In the genomic region with DNA sequence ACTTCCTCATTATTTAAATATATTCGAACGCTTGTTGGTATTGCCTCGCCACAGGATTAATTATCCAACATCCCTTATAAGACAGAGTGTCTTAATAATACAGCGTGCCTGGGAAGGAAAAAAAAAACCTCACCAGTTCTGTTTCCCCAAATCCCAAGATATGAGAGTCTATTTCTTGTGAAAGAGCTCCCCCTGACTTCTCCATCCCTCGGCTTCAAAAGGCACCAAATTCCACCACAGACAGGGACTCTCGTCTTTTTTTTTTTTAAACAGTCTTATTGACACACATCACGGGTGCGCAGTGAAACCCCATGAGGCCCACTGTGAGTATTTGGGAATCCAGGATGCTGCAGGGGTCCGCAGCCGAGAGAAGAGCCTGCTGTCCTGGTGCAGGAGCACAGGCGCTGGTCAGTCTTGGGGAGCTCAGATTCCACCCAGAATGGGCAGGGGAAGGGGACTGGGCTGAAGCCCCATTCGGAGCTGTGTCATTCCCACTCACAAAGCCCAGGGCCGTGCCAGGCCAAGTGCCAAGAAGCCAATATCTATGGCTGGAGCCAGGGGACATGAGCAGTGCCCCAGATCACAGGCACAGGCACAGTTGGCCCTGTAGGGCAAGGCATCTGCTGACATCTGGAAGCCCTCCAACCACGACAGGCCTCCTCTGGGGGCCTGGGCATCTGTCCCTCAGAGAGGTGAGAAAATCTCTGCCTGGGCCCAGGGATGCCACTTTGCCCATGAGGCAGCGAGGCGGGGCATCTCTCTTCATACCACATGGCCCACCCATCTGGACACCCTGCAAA, we compare ENCODE assay signal across 11 cellular contexts.
DNase-seq lines count a peak whose midpoint lies in the region; ATAC-seq and TF ChIP-seq lines count a peak whose summit lies in the region.
"Had no signal": no experiment of that assay in that cellular context is flagged by ENCODE, and none has a peak within 500 bp of the region (broad histone marks: within the 10 kb centered on the region; RNA-seq: fewer than 3 reads in every experiment).

No MANE protein-coding gene starts in this region.

- H3K4me1 ChIP-seq in CD4-positive, alpha-beta memory T cell (ENCODE audit: insufficient read depth, low read length), result peaks cover 100% of the 10 kb centered on the region

- H3K36me3 Mint-ChIP-seq in CD4-positive, alpha-beta memory T cell, result peaks cover 41 to 88% of the 10 kb centered on the region in 2 donors
- H3K36me3 Mint-ChIP-seq in activated naive CD8-positive, alpha-beta T cell, result peaks cover 4% of the 10 kb centered on the region
- H3K36me3 Mint-ChIP-seq: stimulated activated naive B cell treated with anti-CD40 and anti-IgM and Interleukin-4, amounts not matched to agents 10 μg/mL and 1 μg/mL and 100 μg/mL, for 72 hours had no signal

- H3K27ac ChIP-seq in CD4-positive, alpha-beta memory T cell (ENCODE audit: low read depth, low read length), result peak overlapping the region; percentile 70

- H3K27me3 Mint-ChIP-seq in CD4-positive, alpha-beta memory T cell, result no peaks in the 10 kb centered on the region
- no peaks in the 10 kb centered on the region for H3K27me3 Mint-ChIP-seq in activated naive CD8-positive, alpha-beta T cell

- TF ChIP-seq CTCF in LNCAP (IDR thresholded peaks at IDR 0.05), result peak; percentile 13; the same call in 1 of the 2 replicates

- no peak overlapping the region for H3K4me3 ChIP-seq in CD4-positive, alpha-beta memory T cell (ENCODE audit: low read length in 2 of 2)

- H3K27ac Mint-ChIP-seq in CD4-positive, alpha-beta memory T cell, result peak overlapping the region; percentile 88 to 98 (median 94)
- peak overlapping the region; percentile 100 for H3K27ac Mint-ChIP-seq in activated naive CD8-positive, alpha-beta T cell
- H3K27ac Mint-ChIP-seq: stimulated activated naive B cell treated with anti-CD40 and anti-IgM and Interleukin-4, amounts not matched to agents 10 μg/mL and 1 μg/mL and 100 μg/mL, for 72 hours had no signal

- no peak for DNase-seq in CD4-positive, alpha-beta memory T cell
- DNase-seq in midbrain (lab: John Stamatoyannopoulos, UW), result peak; percentile 13
- DNase-seq in DMS153 (lab: John Stamatoyannopoulos, UW), result no peak
- DNase-seq: activated effector memory CD4-positive, alpha-beta T cell treated with Interleukin-2 at 50 U/mL for 16 hours; NCI-H82; stimulated activated naive B cell treated with anti-CD40 and anti-IgM and Interleukin-4, amounts not matched to agents 10 μg/mL and 1 μg/mL and 100 μg/mL, for 72 hours had no signal

- peak overlapping the region; percentile 59 to 94 (median 74) for H3K4me3 Mint-ChIP-seq in CD4-positive, alpha-beta memory T cell
- H3K4me3 Mint-ChIP-seq in activated naive CD8-positive, alpha-beta T cell, result peak overlapping the region; percentile 74
- H3K4me3 Mint-ChIP-seq: stimulated activated naive B cell treated with anti-CD40 and anti-IgM and Interleukin-4, amounts not matched to agents 10 μg/mL and 1 μg/mL and 100 μg/mL, for 72 hours had no signal

- H3K4me1 Mint-ChIP-seq in CD4-positive, alpha-beta memory T cell, result peaks cover 77 to 100% (median 98%) of the 10 kb centered on the region in 4 donors
- peaks cover 99% of the 10 kb centered on the region for H3K4me1 Mint-ChIP-seq in activated naive CD8-positive, alpha-beta T cell (ENCODE audit: low read depth)
- H3K4me1 Mint-ChIP-seq: stimulated activated naive B cell treated with anti-CD40 and anti-IgM and Interleukin-4, amounts not matched to agents 10 μg/mL and 1 μg/mL and 100 μg/mL, for 72 hours had no signal

- H3K9me3 Mint-ChIP-seq in CD4-positive, alpha-beta memory T cell, result peaks cover 0 to 3% (median 0%) of the 10 kb centered on the region in 8 donors
- no peaks in the 10 kb centered on the region for H3K9me3 Mint-ChIP-seq in activated naive CD8-positive, alpha-beta T cell (ENCODE audit: low read depth)
- H3K9me3 Mint-ChIP-seq: stimulated activated naive B cell treated with anti-CD40 and anti-IgM and Interleukin-4, amounts not matched to agents 10 μg/mL and 1 μg/mL and 100 μg/mL, for 72 hours had no signal

- peaks cover 33% of the 10 kb centered on the region for H3K36me3 ChIP-seq in CD4-positive, alpha-beta memory T cell (ENCODE audit: insufficient read depth, low read length)

- intact Hi-C loops in CD4-positive, alpha-beta memory T cell (cut with micrococcal nuclease), result loop anchor here (2.0 kb wide), 1 partner anchor 15 kb away; no protein-coding TSS in a partner anchor

- ATAC-seq in GM18858 (IDR thresholded peaks at IDR 0.05; ENCODE audit: unreplicated experiment), result no peak
- no peak for ATAC-seq in GM18511 (IDR thresholded peaks at IDR 0.05; ENCODE audit: unreplicated experiment)
- ATAC-seq in HG03457 (IDR thresholded peaks at IDR 0.05; ENCODE audit: unreplicated experiment), result no peak
- ATAC-seq: stimulated activated naive B cell treated with anti-CD40 and anti-IgM and Interleukin-4, amounts not matched to agents 10 μg/mL and 1 μg/mL and 100 μg/mL, for 72 hours had no signal

- H3K27me3 ChIP-seq in CD4-positive, alpha-beta memory T cell (ENCODE audit: insufficient read depth, low read length), result no peaks in the 10 kb centered on the region

- no peaks in the 10 kb centered on the region for H3K9me3 ChIP-seq in CD4-positive, alpha-beta memory T cell (ENCODE audit: control insufficient read depth in 1 of 2, low read length in 2 of 2)

- POLR2A ChIA-PET in CD4-positive, alpha-beta memory T cell (lab: Charles Lee; ENCODE audit: partially characterized antibody), result interaction anchor here (0.7 to 87.2 kb wide), 4 partner anchors 8 to 45 kb away, joined by 3 to 6015 read pairs (median 20); partner anchors contain the start of gene BCL11B

- CTCF ChIA-PET in CD4-positive, alpha-beta memory T cell (lab: Charles Lee; ENCODE audit: partially characterized antibody), result interaction anchor here (0.5 to 1.6 kb wide), 7 partner anchors 8 to 75 kb away, joined by 3 to 4 read pairs (median 3); no protein-coding TSS in a partner anchor
